Comparison of ENCODE assay signal across 8 cellular contexts in genomic region chr1:61076728-61077675, GRCh38. TPM values are rescaled to one million over a fixed set of nuclear protein-coding genes. Genes with fewer than 3 reads are reported as not detected.
A peak's percentile ranks its signal among the peaks of the same experiment; 100 is the strongest.
DNase-seq lines count a peak whose midpoint lies in the region; ATAC-seq, FAIRE-seq and TF ChIP-seq lines count a peak whose summit lies in the region.

No MANE protein-coding gene starts in this region.

- DNase-seq in CD4-positive, alpha-beta T cell = peak; percentile 64 to 84 (median 79)
- peak; percentile 74 for DNase-seq in HTR-8/SVneo (ENCODE audit: insufficient read length, low spot score)
- peak; percentile 92 for DNase-seq in NK-92 treated with Interleukin-12 subunit alpha and Interleukin-12 subunit beta, amount 100 ng/mL, for 24 hours (lab: John Stamatoyannopoulos, UW)
- DNase-seq in activated CD8-positive, alpha-beta memory T cell treated with anti-CD3 and anti-CD28 coated beads, Interleukin-2, amount 50 U/mL, for 48 hours = peak; percentile 86
- DNase-seq in epidermal melanocyte (ENCODE audit: insufficient read length, low spot score) = peak; percentile 70
- peak; percentile 68 for DNase-seq in stimulated activated CD8-positive, alpha-beta memory T cell treated with anti-CD3 and anti-CD28 coated beads, Interleukin-4, amount 100 ng/mL, for 24 hours (ENCODE audit: low read depth)

- ATAC-seq in CD4-positive, alpha-beta T cell (ENCODE audit: poor library complexity) = peak; percentile 65
- peak; percentile 80 for ATAC-seq in GM21390 (IDR thresholded peaks at IDR 0.05; ENCODE audit: unreplicated experiment)

- H3K27ac Mint-ChIP-seq in CD4-positive, alpha-beta T cell = peak overlapping the region; percentile 87

- CTCF ChIA-PET in CD4-positive, alpha-beta T cell (lab: Charles Lee) = interaction anchor here (0.6 to 3.1 kb wide), 4 partner anchors 11 to 34 kb away, joined by 3 to 29 read pairs (median 4); no protein-coding TSS in a partner anchor

- TF ChIP-seq CTCF in CD4-positive, alpha-beta T cell (IDR thresholded peaks at IDR 0.05) = no peak

- no peaks in the 10 kb centered on the region for H3K27me3 Mint-ChIP-seq in CD4-positive, alpha-beta T cell

- no peaks in the 10 kb centered on the region for H3K27me3 ChIP-seq in CD4-positive, alpha-beta T cell (ENCODE audit: control insufficient read depth, insufficient read depth, low read length)
- peaks cover 7% of the 10 kb centered on the region for H3K27me3 ChIP-seq in mononuclear cell (ENCODE audit: insufficient read depth, low read length)

- H3K27ac ChIP-seq in CD4-positive, alpha-beta T cell (ENCODE audit: low read depth, low read length) = peak overlapping the region; percentile 78

- peaks cover 42% of the 10 kb centered on the region for H3K4me1 ChIP-seq in mononuclear cell (ENCODE audit: insufficient read depth, low read length)

- H3K4me3 Mint-ChIP-seq in CD4-positive, alpha-beta T cell = peak overlapping the region; percentile 88

- intact Hi-C loops in CD4-positive, alpha-beta T cell (cut with DNase I, micrococcal nuclease) = loop anchor here (1.0 to 10.0 kb wide), 7 partner anchors 21 to 1360 kb away; partner anchors contain the start of genes HOOK1 (in 1 of the 2), TM2D1 (in 1 of the 2) and USP1 (in 1 of the 2)

- no peaks in the 10 kb centered on the region for H3K9me3 ChIP-seq in CD4-positive, alpha-beta T cell (ENCODE audit: control insufficient read depth, low read length)
- no peaks in the 10 kb centered on the region for H3K9me3 ChIP-seq in mononuclear cell (ENCODE audit: low read depth, low read length)

- peaks cover 12% of the 10 kb centered on the region for H3K36me3 Mint-ChIP-seq in CD4-positive, alpha-beta T cell (ENCODE audit: low read depth)

- H3K9me3 Mint-ChIP-seq in CD4-positive, alpha-beta T cell = no peaks in the 10 kb centered on the region

- peak overlapping the region; percentile 52 for H3K4me3 ChIP-seq in mononuclear cell (ENCODE audit: low read length)

- POLR2A ChIA-PET in CD4-positive, alpha-beta T cell (lab: Charles Lee) = interaction anchor here (0.8 to 4.4 kb wide), 16 partner anchors 8 to 1359 kb away, joined by 3 to 84 read pairs (median 4); partner anchors contain the start of gene USP1

- FAIRE-seq in HTR-8/SVneo (lab: Jason Lieb, UNC) = no peak

- H3K4me1 Mint-ChIP-seq in CD4-positive, alpha-beta T cell (ENCODE audit: low read depth) = peaks cover 50% of the 10 kb centered on the region

RNA-seq across cellular contexts. Expression of gene NFIA, which starts 5.4 kb away (rescaled TPM):
- total RNA-seq in CD4-positive, alpha-beta T cell = 1 to 10 TPM; 4.8 to 5.9 TPM
- total RNA-seq in mononuclear cell = 3.5 TPM

Comparison
In these comparisons a context has a peak if more than half of its experiments do, and no peak if none do; other contexts are left out.
1. Peak in every context shown above with its lines: DNase-seq, ATAC-seq, H3K4me3 ChIP-seq and H3K27ac ChIP-seq.